In genomic region chr17:82440377-82440981, GRCh38 we compare ENCODE assay signal across 13 cellular contexts. TPM values are rescaled to one million over a fixed set of nuclear protein-coding genes. Genes with fewer than 3 reads are reported as not detected.
DNase-seq lines count a peak whose midpoint lies in the region; FAIRE-seq and TF ChIP-seq lines count a peak whose summit lies in the region.
"Had no signal": no experiment of that assay in that cellular context is flagged by ENCODE, and none has a peak within 500 bp of the region (broad histone marks: within the 10 kb centered on the region; RNA-seq: fewer than 3 reads in every experiment).

No MANE protein-coding gene starts in this region.

- DNase-seq in sigmoid colon (no peak), kidney (no peak)
- DNase-seq in activated T-helper 2 cell treated with anti-CD3 and anti-CD28 coated beads, Interferon-gamma antibody, Interleukin-2, Interleukin-4, amounts not matched to agents 10 μg/mL and 5 μg/mL and 100 μg/mL, durations not matched to agents 14 hours and 24 hours and 36 hours (ENCODE audit: low spot score), result no peak
- no peak for DNase-seq in activated CD4-positive, CD25-positive, alpha-beta regulatory T cell treated with anti-CD3 and anti-CD28 coated beads, Interleukin-2, amount 50 U/mL, for 72 hours
- DNase-seq: activated T-cell treated with anti-CD3 and anti-CD28 coated beads, Interleukin-2, amount 50 U/mL, for 48 hours; NCI-H1092 treated with DMSO at 0.1 percent for 48 hours; NCI-H526 treated with DMSO at 0.1 percent for 48 hours; T-helper 9 cell had no signal

- no peak for TF ChIP-seq EP300 in sigmoid colon (IDR thresholded peaks at IDR 0.05)

- H3K4me3 ChIP-seq in sigmoid colon (peak overlapping the region in 1 of 4 donors; percentile 7), kidney (ENCODE audit: low read length in 2 of 2) (no peak overlapping the region)
- H3K4me3 ChIP-seq: gastrocnemius medialis, lung had no signal

- intact Hi-C loops in dendritic cell treated with granulocyte-macrophage colony-stimulating factor and Interleukin-4, amounts not matched to agents 40 ng/mL and 50 ng/mL, for 4 days (cut with micrococcal nuclease), result loop anchor here (2.0 kb wide), 1 partner anchor 18 kb away; the partner anchor contains the start of gene NARF
- intact Hi-C loops in sigmoid colon (cut with DNase I) (no loop called here), kidney (cut with DNase I) (no loop called here)
- intact Hi-C loops in activated T-helper 2 cell treated with anti-CD3 and anti-CD28 coated beads, Interferon-gamma antibody, Interleukin-2, Interleukin-4, amounts not matched to agents 10 μg/mL and 5 μg/mL and 100 μg/mL, durations not matched to agents 14 hours and 24 hours and 36 hours (cut with micrococcal nuclease), result no loop called here

- H3K27me3 Mint-ChIP-seq in IgD-negative memory B cell, result no peaks in the 10 kb centered on the region
- H3K27me3 Mint-ChIP-seq in dendritic cell treated with granulocyte-macrophage colony-stimulating factor and Interleukin-4, amounts not matched to agents 40 ng/mL and 50 ng/mL, for 4 days, result no peaks in the 10 kb centered on the region
- H3K27me3 Mint-ChIP-seq in activated T-helper 2 cell treated with anti-CD3 and anti-CD28 coated beads, Interferon-gamma antibody, Interleukin-2, Interleukin-4, amounts not matched to agents 10 μg/mL and 5 μg/mL and 100 μg/mL, durations not matched to agents 14 hours and 24 hours and 36 hours (ENCODE audit: low read depth), result no peaks in the 10 kb centered on the region

- no peak for TF ChIP-seq CTCF in sigmoid colon (IDR thresholded peaks at IDR 0.05)
- TF ChIP-seq CTCF in kidney (IDR thresholded peaks at IDR 0.05; ENCODE audit: borderline replicate concordance, extremely low read depth, insufficient read depth), result no peak

- 72 to 81% methylated on average over 24 of the region's 24 CpGs for WGBS in sigmoid colon, 2 donors

- peak overlapping the region; percentile 78 to 93 (median 88) for H3K4me3 Mint-ChIP-seq in IgD-negative memory B cell
- peak overlapping the region; percentile 70 for H3K4me3 Mint-ChIP-seq in dendritic cell treated with granulocyte-macrophage colony-stimulating factor and Interleukin-4, amounts not matched to agents 40 ng/mL and 50 ng/mL, for 4 days
- H3K4me3 Mint-ChIP-seq in activated T-helper 2 cell treated with anti-CD3 and anti-CD28 coated beads, Interferon-gamma antibody, Interleukin-2, Interleukin-4, amounts not matched to agents 10 μg/mL and 5 μg/mL and 100 μg/mL, durations not matched to agents 14 hours and 24 hours and 36 hours (ENCODE audit: low read depth), result no peak overlapping the region

- peaks cover 13 to 18% (median 14%) of the 10 kb centered on the region in 3 donors for H3K4me1 Mint-ChIP-seq in IgD-negative memory B cell
- peaks cover 58% of the 10 kb centered on the region for H3K4me1 Mint-ChIP-seq in dendritic cell treated with granulocyte-macrophage colony-stimulating factor and Interleukin-4, amounts not matched to agents 40 ng/mL and 50 ng/mL, for 4 days (ENCODE audit: low read depth)
- H3K4me1 Mint-ChIP-seq in activated T-helper 2 cell treated with anti-CD3 and anti-CD28 coated beads, Interferon-gamma antibody, Interleukin-2, Interleukin-4, amounts not matched to agents 10 μg/mL and 5 μg/mL and 100 μg/mL, durations not matched to agents 14 hours and 24 hours and 36 hours (ENCODE audit: low read depth), result no peaks in the 10 kb centered on the region

- peaks cover 6% of the 10 kb centered on the region for H3K36me3 Mint-ChIP-seq in IgD-negative memory B cell
- H3K36me3 Mint-ChIP-seq in dendritic cell treated with granulocyte-macrophage colony-stimulating factor and Interleukin-4, amounts not matched to agents 40 ng/mL and 50 ng/mL, for 4 days (ENCODE audit: low read depth), result peaks cover 99% of the 10 kb centered on the region
- peaks cover 15% of the 10 kb centered on the region for H3K36me3 Mint-ChIP-seq in activated T-helper 2 cell treated with anti-CD3 and anti-CD28 coated beads, Interferon-gamma antibody, Interleukin-2, Interleukin-4, amounts not matched to agents 10 μg/mL and 5 μg/mL and 100 μg/mL, durations not matched to agents 14 hours and 24 hours and 36 hours (ENCODE audit: low read depth)

- H3K36me3 ChIP-seq in sigmoid colon (peaks cover 0 to 51% (median 7%) of the 10 kb centered on the region in 4 donors), kidney (ENCODE audit: control insufficient read depth in 1 of 2, insufficient read depth in 2 of 2, low read length in 2 of 2) (peaks cover 4 to 8% of the 10 kb centered on the region in 2 donors)

- TF ChIP-seq POLR2A in GM15510 (IDR thresholded peaks at IDR 0.05; ENCODE audit: borderline replicate concordance, extremely low read depth, insufficient read length) (peak; percentile 25), sigmoid colon (IDR thresholded peaks at IDR 0.05) (no peak)

- no peaks in the 10 kb centered on the region for H3K9me3 Mint-ChIP-seq in IgD-negative memory B cell
- H3K9me3 Mint-ChIP-seq in dendritic cell treated with granulocyte-macrophage colony-stimulating factor and Interleukin-4, amounts not matched to agents 40 ng/mL and 50 ng/mL, for 4 days, result no peaks in the 10 kb centered on the region
- H3K9me3 Mint-ChIP-seq in activated T-helper 2 cell treated with anti-CD3 and anti-CD28 coated beads, Interferon-gamma antibody, Interleukin-2, Interleukin-4, amounts not matched to agents 10 μg/mL and 5 μg/mL and 100 μg/mL, durations not matched to agents 14 hours and 24 hours and 36 hours, result no peaks in the 10 kb centered on the region

- no peak overlapping the region for H3K9ac ChIP-seq in kidney (ENCODE audit: low read length in 2 of 2)

- H3K9me3 ChIP-seq in sigmoid colon (no peaks in the 10 kb centered on the region), kidney (ENCODE audit: control insufficient read depth in 1 of 2, low read length in 2 of 2) (no peaks in the 10 kb centered on the region)
- H3K9me3 ChIP-seq: gastrocnemius medialis had no signal

- H3K27ac Mint-ChIP-seq in IgD-negative memory B cell, result peak overlapping the region; percentile 94 to 99 (median 98)
- H3K27ac Mint-ChIP-seq in dendritic cell treated with granulocyte-macrophage colony-stimulating factor and Interleukin-4, amounts not matched to agents 40 ng/mL and 50 ng/mL, for 4 days, result peak overlapping the region; percentile 94
- no peak overlapping the region for H3K27ac Mint-ChIP-seq in activated T-helper 2 cell treated with anti-CD3 and anti-CD28 coated beads, Interferon-gamma antibody, Interleukin-2, Interleukin-4, amounts not matched to agents 10 μg/mL and 5 μg/mL and 100 μg/mL, durations not matched to agents 14 hours and 24 hours and 36 hours

- no peaks in the 10 kb centered on the region for H3K27me3 ChIP-seq in sigmoid colon
- H3K27me3 ChIP-seq: gastrocnemius medialis had no signal

- peak overlapping the region; percentile 12 to 52 (median 26) for H3K27ac ChIP-seq in sigmoid colon
- H3K27ac ChIP-seq in kidney (ENCODE audit: low read depth in 2 of 2, low read length in 2 of 2), result peak overlapping the region in 1 of 2 donors; percentile 37

- FAIRE-seq in kidney (lab: Jason Lieb, UNC), result no peak

- H3K4me1 ChIP-seq in sigmoid colon (peaks cover 0 to 6% (median 0%) of the 10 kb centered on the region in 4 donors), kidney (ENCODE audit: control insufficient read depth in 1 of 2, insufficient read depth in 1 of 2, low read depth in 1 of 2, low read length in 2 of 2) (no peaks in the 10 kb centered on the region)

RNA-seq across cellular contexts. Expression of gene CYBC1, which starts 10.1 kb away (rescaled TPM):
- polyA plus RNA-seq in IgD-negative memory B cell (266 TPM), sigmoid colon (100 to 1,000 TPM in 1 of 3 donors, 10 to 100 TPM in 2; 25.8 to 116 (median 32.1) TPM), kidney (ENCODE audit: insufficient read depth, low read depth, low replicate concordance) (38.2 TPM)
- total RNA-seq in sigmoid colon (10 to 100 TPM; 22.8 to 76.6 (median 46.7) TPM), kidney (139 TPM)
- 252 and 265 TPM in 2 replicates for total RNA-seq in activated T-helper 2 cell treated with anti-CD3 and anti-CD28 coated beads, Interferon-gamma antibody, Interleukin-2, Interleukin-4, amounts not matched to agents 10 μg/mL and 5 μg/mL and 100 μg/mL, durations not matched to agents 14 hours and 24 hours and 36 hours

RNA-seq across cellular contexts. Expression of gene NARF, which starts 18.1 kb away (rescaled TPM):
- polyA plus RNA-seq in IgD-negative memory B cell (76.2 TPM), sigmoid colon (10 to 100 TPM; 29.4 to 65.8 (median 38.6) TPM), kidney (ENCODE audit: insufficient read depth, low read depth, low replicate concordance) (29.1 TPM)
- total RNA-seq in sigmoid colon (10 to 100 TPM; 34.6 to 50.4 (median 43.8) TPM), kidney (45.8 TPM)
- 114 and 123 TPM in 2 replicates for total RNA-seq in activated T-helper 2 cell treated with anti-CD3 and anti-CD28 coated beads, Interferon-gamma antibody, Interleukin-2, Interleukin-4, amounts not matched to agents 10 μg/mL and 5 μg/mL and 100 μg/mL, durations not matched to agents 14 hours and 24 hours and 36 hours

RNA-seq across cellular contexts. Expression of gene OGFOD3, which starts 22.1 kb away (rescaled TPM):
- polyA plus RNA-seq in IgD-negative memory B cell (33.2 TPM), sigmoid colon (10 to 100 TPM in 1 of 3 donors, 1 to 10 TPM in 2; 6.0 to 23.4 (median 6.9) TPM), kidney (ENCODE audit: insufficient read depth, low read depth, low replicate concordance) (27.8 TPM)
- total RNA-seq in sigmoid colon (10 to 100 TPM; 14.1 to 28.2 (median 22.1) TPM), kidney (36.1 TPM)
- total RNA-seq in activated T-helper 2 cell treated with anti-CD3 and anti-CD28 coated beads, Interferon-gamma antibody, Interleukin-2, Interleukin-4, amounts not matched to agents 10 μg/mL and 5 μg/mL and 100 μg/mL, durations not matched to agents 14 hours and 24 hours and 36 hours, result 29.1 and 30.5 TPM in 2 replicates

RNA-seq across cellular contexts. Expression of gene HEXD, which starts 22.3 kb away (rescaled TPM):
- 23.2 TPM for polyA plus RNA-seq in IgD-negative memory B cell
- 10 to 100 TPM; 15.8 to 42.9 (median 24.0) TPM for total RNA-seq in sigmoid colon
- 10 to 100 TPM in 2 of 3 donors, 1 to 10 TPM in 1; 9.5 to 46.2 (median 16.2) TPM for polyA plus RNA-seq in sigmoid colon
- total RNA-seq in activated T-helper 2 cell treated with anti-CD3 and anti-CD28 coated beads, Interferon-gamma antibody, Interleukin-2, Interleukin-4, amounts not matched to agents 10 μg/mL and 5 μg/mL and 100 μg/mL, durations not matched to agents 14 hours and 24 hours and 36 hours, result 36.6 and 36.7 TPM in 2 replicates
- 39.2 TPM for total RNA-seq in kidney
- polyA plus RNA-seq in kidney (ENCODE audit: insufficient read depth, low read depth, low replicate concordance), result 42.0 TPM
